ENCODE assay signal across 11 cellular contexts in genomic region chr1:210438928-210439841, GRCh38.
DNase-seq lines count a peak whose midpoint lies in the region; ATAC-seq, FAIRE-seq and TF ChIP-seq lines count a peak whose summit lies in the region.
"Had no signal": no experiment of that assay in that cellular context is flagged by ENCODE, and none has a peak within 500 bp of the region (broad histone marks: within the 10 kb centered on the region; RNA-seq: fewer than 3 reads in every experiment).

No MANE protein-coding gene starts in this region.

- H3K4me3 ChIP-seq in astrocyte of the cerebellum (ENCODE audit: low read depth, low read length) (no peak overlapping the region), keratinocyte (ENCODE audit: control insufficient read depth in 2 of 3, extremely low read depth in 1 of 3, insufficient read depth in 2 of 3, low read depth in 1 of 3, low read length in 3 of 3) (peak overlapping the region in 1 of 3 experiments; percentile 26), stomach (no peak overlapping the region)

- H3K4me1 ChIP-seq in keratinocyte (ENCODE audit: control insufficient read depth, extremely low read depth, insufficient read depth, low read length) (peaks cover 19% of the 10 kb centered on the region), stomach (no peaks in the 10 kb centered on the region)

- peak overlapping the region; percentile 26 for H3K4me2 ChIP-seq in keratinocyte (ENCODE audit: control insufficient read depth, extremely low read depth, insufficient read depth, low read depth, low read length)

- no peaks in the 10 kb centered on the region for H3K79me2 ChIP-seq in keratinocyte (ENCODE audit: control insufficient read depth, insufficient read depth, low read length)

- H3K27ac ChIP-seq in keratinocyte (ENCODE audit: control insufficient read depth, insufficient read depth, low read length) (peak overlapping the region; percentile 15), stomach (no peak overlapping the region)

- H3K27me3 ChIP-seq in keratinocyte (ENCODE audit: control insufficient read depth, extremely low read depth, insufficient read depth, low read length) (no peaks in the 10 kb centered on the region), stomach (no peaks in the 10 kb centered on the region)

- intact Hi-C loops in sciatic nerve (cut with DNase I) = no loop called here
- intact Hi-C loops in stomach (cut with DNase I; ENCODE audit: low total_unique reads) = no loop called here

- ATAC-seq in HG02981 (IDR thresholded peaks at IDR 0.05; ENCODE audit: unreplicated experiment) (no peak), sciatic nerve (no peak)

- dilution Hi-C loops in keratinocyte (cut with MboI; ENCODE audit: extremely low pct_ligation_motif_present, low sequenced_read_pairs) = no loop called here

- no peaks in the 10 kb centered on the region for H3K9me1 ChIP-seq in keratinocyte (ENCODE audit: control insufficient read depth, extremely low read depth, insufficient read depth, low read length)

- DNase-seq in AG08395 (ENCODE audit: low spot score) = peak; percentile 80
- DNase-seq in HT1080 (ENCODE audit: low read depth) = peak; percentile 98
- DNase-seq in astrocyte of the cerebellum (ENCODE audit: low read depth) = peak; percentile 85
- DNase-seq in keratinocyte (ENCODE audit: low read depth, low spot score) = peak; percentile 88
- DNase-seq in NCI-H1694 (lab: John Stamatoyannopoulos, UW) = no peak
- DNase-seq in sciatic nerve (ENCODE audit: low spot score) = no peak
- no peak for DNase-seq in stomach
- DNase-seq: CD4-positive, alpha-beta memory T cell; Kasumi-1; NCI-H69 had no signal

- WGBS in stomach, 5 donors = 78 to 87% (median 82%) methylated on average over 7 of the region's 7 CpGs

- peak; percentile 79 for FAIRE-seq in keratinocyte (lab: Jason Lieb, UNC)

- peak overlapping the region; percentile 34 for H3K9ac ChIP-seq in keratinocyte (ENCODE audit: control insufficient read depth, extremely low read depth, insufficient read depth, low read length)

- no peak for TF ChIP-seq CTCF in astrocyte of the cerebellum (IDR thresholded peaks at IDR 0.05; ENCODE audit: low read depth, low read length, missing control alignments)
- no peak for TF ChIP-seq CTCF in keratinocyte (optimal IDR thresholded peaks at IDR 0.05 in 1 of 3, IDR thresholded peaks at IDR 0.05 in 1 of 3, conservative IDR thresholded peaks at IDR 0.05 in 1 of 3; ENCODE audit: extremely low read depth in 1 of 3, insufficient read depth in 2 of 3, low read length in 3 of 3)
- TF ChIP-seq CTCF in stomach (IDR thresholded peaks at IDR 0.05) = no peak

- H3K9me3 ChIP-seq in keratinocyte (ENCODE audit: control insufficient read depth, low read depth, low read length) = no peaks in the 10 kb centered on the region
- H3K9me3 ChIP-seq in stomach = no peaks in the 10 kb centered on the region

- TF ChIP-seq POLR2A in stomach (IDR thresholded peaks at IDR 0.05) = no peak

- H2AFZ ChIP-seq in keratinocyte (ENCODE audit: control insufficient read depth, low read length) = no peak overlapping the region

- H3K36me3 ChIP-seq in keratinocyte (ENCODE audit: control insufficient read depth in 2 of 2, extremely low read depth in 1 of 2, insufficient read depth in 2 of 2, low read length in 2 of 2) (no peaks in the 10 kb centered on the region), stomach (no peaks in the 10 kb centered on the region)

- no peak for TF ChIP-seq EP300 in stomach (IDR thresholded peaks at IDR 0.05)

- no peaks in the 10 kb centered on the region for H4K20me1 ChIP-seq in keratinocyte (ENCODE audit: control insufficient read depth, extremely low read depth, insufficient read depth, low read length)

- in situ Hi-C loops in astrocyte of the cerebellum (cut with HindIII; ENCODE audit: low sequenced_read_pairs) = no loop called here

Comparison
In these comparisons a context has a peak if more than half of its experiments do, and no peak if none do; other contexts are left out.
1. DNase-seq: peak in AG08395 (single experiment), HT1080 (single experiment), astrocyte of the cerebellum (single experiment) and keratinocyte (single experiment); none in NCI-H1694 (single experiment), sciatic nerve (single experiment) and stomach (single experiment).